26 cellular contexts compared by ENCODE assay signal in the genomic region with DNA sequence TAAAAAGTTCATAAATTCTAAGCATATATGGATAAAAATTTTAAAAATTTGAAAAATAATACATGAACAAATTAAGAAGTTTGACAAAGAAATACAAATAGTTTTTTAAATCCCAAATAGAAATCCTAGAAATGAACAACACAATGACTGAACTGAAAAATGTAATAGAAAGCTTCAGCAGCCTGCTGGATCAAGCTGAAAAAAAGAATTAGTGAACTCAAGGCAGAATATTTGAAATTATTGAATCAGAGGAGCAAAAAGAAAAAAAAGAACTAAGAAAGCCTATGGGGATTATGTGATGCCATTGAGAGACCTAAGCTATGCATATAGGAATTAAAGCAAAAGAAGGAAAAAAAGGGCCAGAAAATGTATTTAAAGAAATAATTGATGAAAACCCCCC.
"Had no signal": no experiment of that assay in that cellular context is flagged by ENCODE, and none has a peak within 500 bp of the region (broad histone marks: within the 10 kb centered on the region; RNA-seq: fewer than 3 reads in every experiment).

No MANE protein-coding gene starts in this region.

- H3K36me3 Mint-ChIP-seq: mesothelial cell of epicardium, type B pancreatic cell had no signal

- H3K4me3 Mint-ChIP-seq: memory B cell; mesothelial cell of epicardium; naive B cell; natural killer cell treated with Interleukin-12 subunit alpha and Interleukin-12 subunit beta and Interleukin-15 and Interleukin-18, amount 100 ng/mL, for 72 hours; neural crest cell; stimulated activated memory B cell treated with anti-CD40 and anti-IgM and Interleukin-4, amounts not matched to agents 10 μg/mL and 1 μg/mL and 100 μg/mL, for 72 hours; type B pancreatic cell had no signal

- H3K4me1 Mint-ChIP-seq: mesothelial cell of epicardium, neural crest cell had no signal

- H3K9me3 ChIP-seq: gastrocnemius medialis, prostate gland, testis had no signal

- H3K4me1 ChIP-seq: gastrocnemius medialis, prostate gland, testis, tibial artery had no signal

- FAIRE-seq: colon, kidney had no signal

- H3K4me3 ChIP-seq: dorsolateral prefrontal cortex, gastrocnemius medialis, lung, mucosa of descending colon, prostate gland, skin epidermis, spleen, testis, tibial artery had no signal

- H3K27me3 Mint-ChIP-seq: naive B cell; stimulated activated memory B cell treated with anti-CD40 and anti-IgM and Interleukin-4, amounts not matched to agents 10 μg/mL and 1 μg/mL and 100 μg/mL, for 72 hours had no signal

- H3K36me3 ChIP-seq: gastrocnemius medialis, neutrophil, prostate gland, spleen, tibial artery had no signal

- DNase-seq: dorsolateral prefrontal cortex; effector CD4-positive, alpha-beta T cell; foreskin fibroblast; gastrocnemius medialis; head of caudate nucleus; kidney; mucosa of descending colon; naive B cell; right cardiac atrium; spleen; stimulated activated CD4-positive, alpha-beta T cell treated with anti-CD3 and anti-CD28 coated beads, Interleukin-4, amount 100 ng/mL, for 4 hours; stimulated activated naive CD8-positive, alpha-beta T cell treated with anti-CD3 and anti-CD28 coated beads, Interleukin-15, Interleukin-2, amounts not matched to agents 100 U/mL and 50 U/mL, for 24 hours; substantia nigra; testis; tibial artery had no signal

- H3K27me3 ChIP-seq: gastrocnemius medialis, neutrophil, testis, tibial artery had no signal

- H3K27ac Mint-ChIP-seq: memory B cell; mesothelial cell of epicardium; naive B cell; natural killer cell treated with Interleukin-12 subunit alpha and Interleukin-12 subunit beta and Interleukin-15 and Interleukin-18, amount 100 ng/mL, for 72 hours; stimulated activated memory B cell treated with anti-CD40 and anti-IgM and Interleukin-4, amounts not matched to agents 10 μg/mL and 1 μg/mL and 100 μg/mL, for 72 hours; type B pancreatic cell had no signal

- H3K27ac ChIP-seq: dorsolateral prefrontal cortex, gastrocnemius medialis, neutrophil, prostate gland, skin epidermis, spleen, testis, tibial artery had no signal
